In genomic region chr5:169300468-169301385, GRCh38 we compare ENCODE assay signal across 8 cellular contexts. TPM values are rescaled to one million over a fixed set of nuclear protein-coding genes. Genes with fewer than 3 reads are reported as not detected.
DNase-seq lines count a peak whose midpoint lies in the region; ATAC-seq, FAIRE-seq and TF ChIP-seq lines count a peak whose summit lies in the region.

TSS of gene SLIT3 (minus strand) at chr5:169301139. CDS start at chr5:169300709, 430 bp downstream.

- peak within 1 kb of the TSS; percentile 30 for H3K27ac ChIP-seq in cardiac muscle cell

- no peaks in the 10 kb centered on the region for H3K27me3 ChIP-seq in cardiac muscle cell

- peak; percentile 23 for DNase-seq in GM13976 (ENCODE audit: low spot score)
- DNase-seq in T1000 (lab: John Stamatoyannopoulos, UW), result peak; percentile 55
- DNase-seq in cardiac muscle cell (ENCODE audit: low read depth in 1 of 2, low spot score in 1 of 2), result peak; percentile 90 to 93
- DNase-seq in pulmonary artery endothelial cell (ENCODE audit: low read depth, low spot score), result peak; percentile 15
- no peak for DNase-seq in D721Med (ENCODE audit: insufficient read length, low spot score)
- DNase-seq in HT-29 (ENCODE audit: low spot score), result no peak

- H3K36me3 ChIP-seq in cardiac muscle cell, result no peaks in the 10 kb centered on the region

- no peaks in the 10 kb centered on the region for H3K9me3 ChIP-seq in cardiac muscle cell (ENCODE audit: low read depth)

- ATAC-seq in GM21526 (IDR thresholded peaks at IDR 0.05; ENCODE audit: low FRiP score, unreplicated experiment) (no peak), GM19395 (IDR thresholded peaks at IDR 0.05; ENCODE audit: unreplicated experiment) (no peak)

- in situ Hi-C loops in GM13976 (cut with MboI; ENCODE audit: low sequenced_read_pairs, unreplicated experiment), result no loop called here

- peak within 1 kb of the TSS; percentile 89 for H3K4me3 ChIP-seq in cardiac muscle cell

- TF ChIP-seq CTCF in GM13976 (IDR thresholded peaks at IDR 0.05; ENCODE audit: borderline replicate concordance, control extremely low read depth, extremely low read depth, insufficient read depth, missing control alignments), result no peak
- no peak for TF ChIP-seq CTCF in cardiac muscle cell (IDR thresholded peaks at IDR 0.05; ENCODE audit: low read depth, low read length)
- no peak for TF ChIP-seq CTCF in D721Med (IDR thresholded peaks at IDR 0.05; ENCODE audit: insufficient read depth, missing control alignments)

- H3K4me1 ChIP-seq in cardiac muscle cell (ENCODE audit: low read depth), result peaks cover 8% of the 10 kb centered on the region

- no peak for FAIRE-seq in D721Med (lab: Jason Lieb, UNC)

RNA-seq across cellular contexts. Expression of gene SLIT3, which starts in this region (rescaled TPM):
- total RNA-seq in cardiac muscle cell (62.5 and 111 TPM in 2 replicates), pulmonary artery endothelial cell (0.25 and 0.99 TPM in 2 replicates)
- polyA plus RNA-seq in cardiac muscle cell, result 50.7 and 67.6 TPM in 2 replicates
- total RNA-seq in HT-29 (2014; rRNA removed; shearing (Covaris generic)), result not detected in 2 replicates

Comparison
In these comparisons a context has a peak if more than half of its experiments do, and no peak if none do; other contexts are left out.
1. RNA of gene SLIT3 (total RNA-seq): 62.5 to 111 TPM in cardiac muscle cell; 0.25 to 0.99 TPM in pulmonary artery endothelial cell and not detected in HT-29; every median in the first group is over 10 times any median in the second.
2. Peak in DNase-seq in pulmonary artery endothelial cell; RNA of the gene not detected or under 1 TPM.
3. DNase-seq: peak in GM13976 (single experiment), T1000 (single experiment) and cardiac muscle cell (2 of 2); none in D721Med (single experiment) and HT-29 (single experiment).